35 cellular contexts compared by ENCODE assay signal in the genomic region with DNA sequence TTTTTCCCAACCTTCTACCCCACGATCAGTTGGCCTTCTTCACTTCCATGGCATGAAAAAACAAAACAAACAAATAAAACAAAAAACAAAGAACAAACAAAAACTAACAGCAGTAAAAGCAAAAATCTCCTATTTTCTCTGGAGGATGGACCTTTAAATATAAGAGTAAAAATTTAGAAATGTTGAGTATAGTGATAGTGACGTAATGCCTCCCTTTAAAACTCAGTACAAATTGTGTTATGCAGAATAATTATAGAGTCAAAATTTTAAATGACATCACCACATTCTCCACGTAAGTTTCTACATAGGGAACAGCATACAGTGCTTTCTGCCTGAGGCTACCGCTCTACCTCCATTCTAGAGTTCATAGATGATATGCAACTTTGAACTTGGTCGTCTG.
"Had no signal": no experiment of that assay in that cellular context is flagged by ENCODE, and none has a peak within 500 bp of the region (broad histone marks: within the 10 kb centered on the region; RNA-seq: fewer than 3 reads in every experiment).

No MANE protein-coding gene starts in this region.

- H3K4me3 ChIP-seq: MG63 had no signal

- H3K9me3 ChIP-seq: MG63 had no signal

- H3K36me3 ChIP-seq: MG63 had no signal

- H3K27me3 ChIP-seq: MG63 had no signal

- DNase-seq: Karpas-422, Kasumi-1, MG63, MM.1S, NCI-H1048, NCI-H1092, NCI-H1092 treated with DMSO at 0.1 percent for 48 hours, NCI-H1105, NCI-H1105 treated with DMSO at 0.1 percent for 48 hours, NCI-H1417, NCI-H1417 treated with DMSO at 0.1 percent for 48 hours, NCI-H1436, NCI-H1436 treated with DMSO at 0.1 percent for 48 hours, NCI-H146, NCI-H1694, NCI-H1694 treated with DMSO at 0.1 percent for 48 hours, NCI-H187, NCI-H187 treated with DMSO at 0.1 percent for 48 hours, NCI-H1930, NCI-H2029, NCI-H2029 treated with DMSO at 0.1 percent for 48 hours, NCI-H2081, NCI-H2081 treated with DMSO at 0.1 percent for 48 hours, NCI-H2107, NCI-H2171, NCI-H2171 treated with DMSO at 0.1 percent for 48 hours, NCI-H2227 treated with DMSO at 0.1 percent for 48 hours, NCI-H226, NCI-H345, NCI-H446, NCI-H446 treated with DMSO at 0.1 percent for 48 hours, NCI-H510A, NCI-H510A treated with DMSO at 0.1 percent for 48 hours, NCI-H524, NCI-H524 treated with DMSO at 0.1 percent for 48 hours had no signal
